ENCODE assay signal across 8 cellular contexts in genomic region chr6:153131037-153131981, GRCh38. TPM values are rescaled to one million over a fixed set of nuclear protein-coding genes. Genes with fewer than 3 reads are reported as not detected.
DNase-seq lines count a peak whose midpoint lies in the region; ATAC-seq and TF ChIP-seq lines count a peak whose summit lies in the region.

RGS17 (minus strand) TSS chr6:153131282; CDS start chr6:153044018, 87,264 bp downstream.

- H3K36me3 ChIP-seq in vagina = no peaks in the 10 kb centered on the region

- no peaks in the 10 kb centered on the region for H3K9me3 Mint-ChIP-seq in activated T-helper 17 cell treated with anti-CD3 and anti-CD28 coated beads, Interleukin-2, amount 50 U/mL, for 72 hours
- H3K9me3 Mint-ChIP-seq in nephron progenitor cell = peaks cover 27% of the 10 kb centered on the region

- no peak within 1 kb of the TSS for H3K27ac Mint-ChIP-seq in activated T-helper 17 cell treated with anti-CD3 and anti-CD28 coated beads, Interleukin-2, amount 50 U/mL, for 72 hours
- H3K27ac Mint-ChIP-seq in nephron progenitor cell = no peak within 1 kb of the TSS

- TF ChIP-seq CTCF in 22Rv1 (IDR thresholded peaks at IDR 0.05) (no peak), nephron progenitor cell (IDR thresholded peaks at IDR 0.05) (no peak), vagina (IDR thresholded peaks at IDR 0.05) (no peak)

- H3K4me1 ChIP-seq in vagina = peaks cover 23% of the 10 kb centered on the region

- no peak for TF ChIP-seq POLR2A in vagina (IDR thresholded peaks at IDR 0.05)

- peaks cover 12% of the 10 kb centered on the region for H3K4me1 Mint-ChIP-seq in activated T-helper 17 cell treated with anti-CD3 and anti-CD28 coated beads, Interleukin-2, amount 50 U/mL, for 72 hours
- peaks cover 28% of the 10 kb centered on the region for H3K4me1 Mint-ChIP-seq in nephron progenitor cell

- ATAC-seq in GM18499 (IDR thresholded peaks at IDR 0.05; ENCODE audit: insufficient read depth, unreplicated experiment) (peak; percentile 46), HG02943 (IDR thresholded peaks at IDR 0.05; ENCODE audit: low read depth, unreplicated experiment) (peak; percentile 48)
- peak; percentile 69 for ATAC-seq in activated T-helper 17 cell treated with anti-CD3 and anti-CD28 coated beads, Interleukin-2, amount 50 U/mL, for 72 hours (replicated peaks)

- peak; percentile 59 for DNase-seq in NCI-H2227 treated with DMSO at 0.1 percent for 48 hours (lab: John Stamatoyannopoulos, UW)
- DNase-seq in foreskin melanocyte = peak; percentile 48
- peak; percentile 81 for DNase-seq in nephron progenitor cell
- DNase-seq in vagina (ENCODE audit: extremely low spot score in 2 of 2) = no peak

- intact Hi-C loops in vagina (cut with DNase I) = no loop called here

- peak within 1 kb of the TSS; percentile 39 for H3K27ac ChIP-seq in 22Rv1
- H3K27ac ChIP-seq in vagina = peak within 1 kb of the TSS; percentile 84

- no peaks in the 10 kb centered on the region for H3K36me3 Mint-ChIP-seq in activated T-helper 17 cell treated with anti-CD3 and anti-CD28 coated beads, Interleukin-2, amount 50 U/mL, for 72 hours (ENCODE audit: low read depth)
- H3K36me3 Mint-ChIP-seq in nephron progenitor cell (ENCODE audit: low read depth) = peaks cover 12% of the 10 kb centered on the region

- peak within 1 kb of the TSS; percentile 66 to 77 for H3K4me3 ChIP-seq in vagina

- H3K9me3 ChIP-seq in vagina = no peaks in the 10 kb centered on the region

- H3K27me3 ChIP-seq in vagina = no peaks in the 10 kb centered on the region

- H3K27me3 Mint-ChIP-seq in activated T-helper 17 cell treated with anti-CD3 and anti-CD28 coated beads, Interleukin-2, amount 50 U/mL, for 72 hours = peaks cover 31% of the 10 kb centered on the region
- H3K27me3 Mint-ChIP-seq in nephron progenitor cell (ENCODE audit: low read depth, poor library complexity) = peaks cover 44% of the 10 kb centered on the region

- peak within 1 kb of the TSS; percentile 76 for H3K4me3 Mint-ChIP-seq in activated T-helper 17 cell treated with anti-CD3 and anti-CD28 coated beads, Interleukin-2, amount 50 U/mL, for 72 hours
- H3K4me3 Mint-ChIP-seq in nephron progenitor cell = peak within 1 kb of the TSS; percentile 92

RNA-seq across cellular contexts. Expression of gene RGS17, which starts in this region (rescaled TPM):
- under 1 TPM in 1 of 2 donors, not detected in 1; 0.26 TPM for total RNA-seq in activated T-helper 17 cell treated with anti-CD3 and anti-CD28 coated beads, Interleukin-2, amount 50 U/mL, for 72 hours
- 0.25 TPM for total RNA-seq in vagina

Comparison
In these comparisons a context has a peak if more than half of its experiments do, and no peak if none do; other contexts are left out.
1. Peak in ATAC-seq in activated T-helper 17 cell treated with anti-CD3 and anti-CD28 coated beads, Interleukin-2, amount 50 U/mL, for 72 hours; RNA of the gene not detected or under 1 TPM.
2. DNase-seq: peak in NCI-H2227 treated with DMSO at 0.1 percent for 48 hours (single experiment), foreskin melanocyte (single experiment) and nephron progenitor cell (single experiment); none in vagina (0 of 2).
3. Peak in every context shown above with its lines, with median percentiles within 50 percentile points of each other: ATAC-seq.